In the genomic region with DNA sequence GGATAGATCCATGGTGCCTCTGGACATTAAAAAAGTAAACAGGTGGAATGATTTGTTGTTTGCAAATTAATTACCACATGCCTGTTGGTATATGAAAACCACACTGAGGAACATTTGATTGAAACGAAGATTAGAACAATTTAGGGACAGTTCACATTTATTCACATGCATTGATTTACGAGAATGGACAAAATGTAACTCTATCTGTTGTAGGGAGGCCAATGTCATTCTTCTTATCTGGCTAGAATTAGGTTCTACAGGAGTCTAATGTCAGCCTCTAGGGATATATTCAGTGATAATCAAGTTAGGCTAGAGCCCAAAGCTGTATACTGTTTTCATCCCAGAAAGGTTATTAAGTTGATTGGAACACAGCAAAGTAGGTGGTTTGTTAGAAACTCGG, we compare ENCODE assay signal across 22 cellular contexts.
DNase-seq lines count a peak whose midpoint lies in the region; ATAC-seq and TF ChIP-seq lines count a peak whose summit lies in the region.
"Had no signal": no experiment of that assay in that cellular context is flagged by ENCODE, and none has a peak within 500 bp of the region (broad histone marks: within the 10 kb centered on the region; RNA-seq: fewer than 3 reads in every experiment).

No MANE protein-coding gene starts in this region.

- H3K9me3 ChIP-seq in prostate gland (no peaks in the 10 kb centered on the region), tibial artery (no peaks in the 10 kb centered on the region)
- H3K9me3 ChIP-seq: upper lobe of right lung had no signal

- peak overlapping the region; percentile 40 to 41 for H3K27ac ChIP-seq in prostate gland
- H3K27ac ChIP-seq in tibial artery: peak overlapping the region; percentile 67 to 73
- H3K27ac ChIP-seq: SK-N-MC, upper lobe of right lung had no signal

- peaks cover 67% of the 10 kb centered on the region for H3K36me3 Mint-ChIP-seq in endothelial cell (ENCODE audit: low read depth, unreplicated experiment)
- H3K36me3 Mint-ChIP-seq: activated naive CD4-positive, alpha-beta T cell treated with anti-CD3 and anti-CD28 coated beads, Interleukin-2, amount 50 U/mL, for 72 hours had no signal

- H3K9me3 Mint-ChIP-seq in endothelial cell (ENCODE audit: unreplicated experiment): no peaks in the 10 kb centered on the region
- H3K9me3 Mint-ChIP-seq: activated CD8-positive, alpha-beta T cell treated with anti-CD3 and anti-CD28 coated beads for 36 hours; activated naive CD4-positive, alpha-beta T cell treated with anti-CD3 and anti-CD28 coated beads, Interleukin-2, amount 50 U/mL, for 72 hours had no signal

- 60% methylated on average over 3 of the region's 3 CpGs for WGBS in prostate gland

- H3K27me3 ChIP-seq in prostate gland (replicated peaks; ENCODE audit: insufficient read depth): no peaks in the 10 kb centered on the region
- H3K27me3 ChIP-seq in tibial artery: no peaks in the 10 kb centered on the region
- H3K27me3 ChIP-seq: upper lobe of right lung had no signal

- H3K36me3 ChIP-seq in prostate gland (no peaks in the 10 kb centered on the region), tibial artery (peaks cover 65 to 82% (median 72%) of the 10 kb centered on the region in 3 donors)

- intact Hi-C loops in prostate gland (cut with DNase I): loop anchor here (5.0 kb wide), 1 partner anchor 210 kb away; no protein-coding TSS in a partner anchor
- intact Hi-C loops in tibial artery (cut with DNase I; ENCODE audit: low total_unique reads): no loop called here

- TF ChIP-seq POLR2A in prostate gland (IDR thresholded peaks at IDR 0.05): no peak

- peaks cover 6% of the 10 kb centered on the region for H3K27me3 Mint-ChIP-seq in endothelial cell (ENCODE audit: unreplicated experiment)

- H3K27ac Mint-ChIP-seq in endothelial cell (ENCODE audit: unreplicated experiment): no peak overlapping the region
- H3K27ac Mint-ChIP-seq: activated CD8-positive, alpha-beta T cell treated with anti-CD3 and anti-CD28 coated beads for 36 hours; activated naive CD4-positive, alpha-beta T cell treated with anti-CD3 and anti-CD28 coated beads, Interleukin-2, amount 50 U/mL, for 72 hours had no signal

- peaks cover 2% of the 10 kb centered on the region for H3K4me1 ChIP-seq in prostate gland (replicated peaks)
- H3K4me1 ChIP-seq in tibial artery: peaks cover 0 to 46% (median 27%) of the 10 kb centered on the region in 4 donors
- H3K4me1 ChIP-seq: upper lobe of right lung had no signal

- H3K4me3 ChIP-seq in prostate gland (no peak overlapping the region), tibial artery (no peak overlapping the region)
- H3K4me3 ChIP-seq: K562, SK-N-MC, upper lobe of right lung had no signal

- H3K4me3 Mint-ChIP-seq in endothelial cell (ENCODE audit: unreplicated experiment): peak overlapping the region; percentile 58
- H3K4me3 Mint-ChIP-seq: activated CD8-positive, alpha-beta T cell treated with anti-CD3 and anti-CD28 coated beads for 36 hours had no signal

- no peak for TF ChIP-seq CTCF in endothelial cell (IDR thresholded peaks at IDR 0.05; ENCODE audit: unreplicated experiment)
- no peak for TF ChIP-seq CTCF in prostate gland (IDR thresholded peaks at IDR 0.05)
- TF ChIP-seq CTCF in tibial artery (IDR thresholded peaks at IDR 0.05): no peak

- H3K4me1 Mint-ChIP-seq in endothelial cell (ENCODE audit: unreplicated experiment): no peaks in the 10 kb centered on the region

- DNase-seq in endothelial cell (ENCODE audit: low spot score): no peak
- no peak for DNase-seq in prostate gland (ENCODE audit: low spot score)
- DNase-seq in tibial artery: no peak
- no peak for DNase-seq in middle frontal gyrus (ENCODE audit: extremely low spot score, low spot score)
- no peak for DNase-seq in AG20443 (ENCODE audit: low spot score)
- DNase-seq: activated CD4-positive, alpha-beta T cell treated with anti-CD3 and anti-CD28 coated beads for 1 hour; activated CD8-positive, alpha-beta T cell treated with anti-CD3 and anti-CD28 coated beads for 36 hours; mammary epithelial cell; NCI-H1105; NCI-H2029; NCI-H2227 treated with DMSO at 0.1 percent for 48 hours; NCI-H526 treated with DMSO at 0.1 percent for 48 hours; small intestine; stimulated activated CD4-positive, alpha-beta T cell treated with anti-CD3 and anti-CD28 coated beads, Interleukin-2, amount 100 ng/mL, for 24 hours; T-helper 2 cell; upper lobe of right lung had no signal

- ATAC-seq in SK-N-SH treated with all-trans-retinoic acid at 6 μM for 48 hours (peak; percentile 51; the same call in 1 of the 3 replicates), HG03439 (IDR thresholded peaks at IDR 0.05; ENCODE audit: unreplicated experiment) (no peak)
- ATAC-seq: activated CD8-positive, alpha-beta T cell treated with anti-CD3 and anti-CD28 coated beads for 36 hours; activated naive CD4-positive, alpha-beta T cell treated with anti-CD3 and anti-CD28 coated beads, Interleukin-2, amount 50 U/mL, for 72 hours; HCT116; K562 had no signal

TF ChIP-seq in SK-N-SH treated with all-trans-retinoic acid at 6 μM for 48 hours, 23 proteins besides CTCF, POLR2A, EP300 and RAD21 (continues in another document):
- TF ChIP-seq BACH2 (CRISPR knock-in tag; IDR thresholded peaks at IDR 0.05; ENCODE audit: borderline replicate concordance) (no peak), ISL1 (CRISPR knock-in tag; IDR thresholded peaks at IDR 0.05) (no peak), ZFP3 (CRISPR knock-in tag; IDR thresholded peaks at IDR 0.05) (no peak), PPARA (CRISPR knock-in tag; IDR thresholded peaks at IDR 0.05; ENCODE audit: borderline replicate concordance) (no peak), ZC3H10 (CRISPR knock-in tag; IDR thresholded peaks at IDR 0.05) (no peak), ARNTL (CRISPR knock-in tag; IDR thresholded peaks at IDR 0.05; ENCODE audit: borderline replicate concordance, low read depth) (no peak), GLIS3 (CRISPR knock-in tag; IDR thresholded peaks at IDR 0.05) (peak; percentile 46; the same call in 1 of the 2 replicates), SNAI2 (CRISPR knock-in tag; IDR thresholded peaks at IDR 0.05) (no peak)
- TF ChIP-seq, protein P1, sequence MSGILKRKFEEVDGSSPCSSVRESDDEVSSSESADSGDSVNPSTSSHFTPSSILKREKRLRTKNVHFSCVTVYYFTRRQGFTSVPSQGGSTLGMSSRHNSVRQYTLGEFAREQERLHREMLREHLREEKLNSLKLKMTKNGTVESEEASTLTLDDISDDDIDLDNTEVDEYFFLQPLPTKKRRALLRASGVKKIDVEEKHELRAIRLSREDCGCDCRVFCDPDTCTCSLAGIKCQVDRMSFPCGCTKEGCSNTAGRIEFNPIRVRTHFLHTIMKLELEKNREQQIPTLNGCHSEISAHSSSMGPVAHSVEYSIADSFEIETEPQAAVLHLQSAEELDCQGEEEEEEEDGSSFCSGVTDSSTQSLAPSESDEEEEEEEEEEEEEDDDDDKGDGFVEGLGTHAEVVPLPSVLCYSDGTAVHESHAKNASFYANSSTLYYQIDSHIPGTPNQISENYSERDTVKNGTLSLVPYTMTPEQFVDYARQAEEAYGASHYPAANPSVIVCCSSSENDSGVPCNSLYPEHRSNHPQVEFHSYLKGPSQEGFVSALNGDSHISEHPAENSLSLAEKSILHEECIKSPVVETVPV (CRISPR knock-in tag; IDR thresholded peaks at IDR 0.05): peak; percentile 43; the same call in 1 of the 2 replicates
- TF ChIP-seq, protein P2, sequence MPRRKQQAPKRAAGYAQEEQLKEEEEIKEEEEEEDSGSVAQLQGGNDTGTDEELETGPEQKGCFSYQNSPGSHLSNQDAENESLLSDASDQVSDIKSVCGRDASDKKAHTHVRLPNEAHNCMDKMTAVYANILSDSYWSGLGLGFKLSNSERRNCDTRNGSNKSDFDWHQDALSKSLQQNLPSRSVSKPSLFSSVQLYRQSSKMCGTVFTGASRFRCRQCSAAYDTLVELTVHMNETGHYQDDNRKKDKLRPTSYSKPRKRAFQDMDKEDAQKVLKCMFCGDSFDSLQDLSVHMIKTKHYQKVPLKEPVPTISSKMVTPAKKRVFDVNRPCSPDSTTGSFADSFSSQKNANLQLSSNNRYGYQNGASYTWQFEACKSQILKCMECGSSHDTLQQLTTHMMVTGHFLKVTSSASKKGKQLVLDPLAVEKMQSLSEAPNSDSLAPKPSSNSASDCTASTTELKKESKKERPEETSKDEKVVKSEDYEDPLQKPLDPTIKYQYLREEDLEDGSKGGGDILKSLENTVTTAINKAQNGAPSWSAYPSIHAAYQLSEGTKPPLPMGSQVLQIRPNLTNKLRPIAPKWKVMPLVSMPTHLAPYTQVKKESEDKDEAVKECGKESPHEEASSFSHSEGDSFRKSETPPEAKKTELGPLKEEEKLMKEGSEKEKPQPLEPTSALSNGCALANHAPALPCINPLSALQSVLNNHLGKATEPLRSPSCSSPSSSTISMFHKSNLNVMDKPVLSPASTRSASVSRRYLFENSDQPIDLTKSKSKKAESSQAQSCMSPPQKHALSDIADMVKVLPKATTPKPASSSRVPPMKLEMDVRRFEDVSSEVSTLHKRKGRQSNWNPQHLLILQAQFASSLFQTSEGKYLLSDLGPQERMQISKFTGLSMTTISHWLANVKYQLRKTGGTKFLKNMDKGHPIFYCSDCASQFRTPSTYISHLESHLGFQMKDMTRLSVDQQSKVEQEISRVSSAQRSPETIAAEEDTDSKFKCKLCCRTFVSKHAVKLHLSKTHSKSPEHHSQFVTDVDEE (CRISPR knock-in tag; IDR thresholded peaks at IDR 0.05): peak; percentile 64; the same call in 1 of the 2 replicates
- TF ChIP-seq, protein P3, sequence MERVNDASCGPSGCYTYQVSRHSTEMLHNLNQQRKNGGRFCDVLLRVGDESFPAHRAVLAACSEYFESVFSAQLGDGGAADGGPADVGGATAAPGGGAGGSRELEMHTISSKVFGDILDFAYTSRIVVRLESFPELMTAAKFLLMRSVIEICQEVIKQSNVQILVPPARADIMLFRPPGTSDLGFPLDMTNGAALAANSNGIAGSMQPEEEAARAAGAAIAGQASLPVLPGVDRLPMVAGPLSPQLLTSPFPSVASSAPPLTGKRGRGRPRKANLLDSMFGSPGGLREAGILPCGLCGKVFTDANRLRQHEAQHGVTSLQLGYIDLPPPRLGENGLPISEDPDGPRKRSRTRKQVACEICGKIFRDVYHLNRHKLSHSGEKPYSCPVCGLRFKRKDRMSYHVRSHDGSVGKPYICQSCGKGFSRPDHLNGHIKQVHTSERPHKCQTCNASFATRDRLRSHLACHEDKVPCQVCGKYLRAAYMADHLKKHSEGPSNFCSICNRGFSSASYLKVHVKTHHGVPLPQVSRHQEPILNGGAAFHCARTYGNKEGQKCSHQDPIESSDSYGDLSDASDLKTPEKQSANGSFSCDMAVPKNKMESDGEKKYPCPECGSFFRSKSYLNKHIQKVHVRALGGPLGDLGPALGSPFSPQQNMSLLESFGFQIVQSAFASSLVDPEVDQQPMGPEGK (CRISPR knock-in tag; IDR thresholded peaks at IDR 0.05; ENCODE audit: borderline replicate concordance): no peak
